11 cellular contexts compared by ENCODE assay signal in the genomic region with DNA sequence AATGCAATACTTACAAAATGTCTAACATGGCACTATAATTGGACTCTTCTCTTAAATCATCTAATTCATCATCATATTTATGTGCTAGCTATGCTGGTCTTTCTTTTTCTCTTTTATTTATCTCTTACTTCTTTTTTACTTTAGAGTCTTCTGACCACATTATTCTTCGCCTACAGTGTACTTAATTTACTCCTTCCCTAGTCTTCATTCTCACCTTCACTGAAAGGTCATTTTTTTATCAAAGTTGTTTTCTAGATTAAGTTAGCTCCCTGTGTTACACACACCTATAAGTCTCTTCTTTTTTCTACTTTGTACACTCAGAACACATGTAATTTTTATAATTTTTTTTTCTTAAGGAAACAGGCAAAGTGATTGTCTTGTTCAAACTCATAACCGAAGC.
"Had no signal": no experiment of that assay in that cellular context is flagged by ENCODE, and none has a peak within 500 bp of the region (broad histone marks: within the 10 kb centered on the region; RNA-seq: fewer than 3 reads in every experiment).

No MANE protein-coding gene starts in this region.

- H3K9ac ChIP-seq: GM23248 had no signal

- H3K4me2 ChIP-seq: GM23338 had no signal

- H2AFZ ChIP-seq: GM23248, GM23338 had no signal

- DNase-seq: GM23248, GOT3, H7, H9, HCEC 1CT, HFFc6 had no signal

- H3K4me1 ChIP-seq: HAP-1 had no signal

- ATAC-seq: GM23338, HCT116 had no signal

- H3K36me3 ChIP-seq: HAP-1 had no signal

- FAIRE-seq: H1, H54 had no signal

- H3K4me3 ChIP-seq: GM23248, GM23338, HAP-1 had no signal

- H3K27ac ChIP-seq: GM23248 had no signal

- H3K9me3 ChIP-seq: HAP-1 had no signal
